8 cellular contexts compared by ENCODE assay signal in the genomic region with DNA sequence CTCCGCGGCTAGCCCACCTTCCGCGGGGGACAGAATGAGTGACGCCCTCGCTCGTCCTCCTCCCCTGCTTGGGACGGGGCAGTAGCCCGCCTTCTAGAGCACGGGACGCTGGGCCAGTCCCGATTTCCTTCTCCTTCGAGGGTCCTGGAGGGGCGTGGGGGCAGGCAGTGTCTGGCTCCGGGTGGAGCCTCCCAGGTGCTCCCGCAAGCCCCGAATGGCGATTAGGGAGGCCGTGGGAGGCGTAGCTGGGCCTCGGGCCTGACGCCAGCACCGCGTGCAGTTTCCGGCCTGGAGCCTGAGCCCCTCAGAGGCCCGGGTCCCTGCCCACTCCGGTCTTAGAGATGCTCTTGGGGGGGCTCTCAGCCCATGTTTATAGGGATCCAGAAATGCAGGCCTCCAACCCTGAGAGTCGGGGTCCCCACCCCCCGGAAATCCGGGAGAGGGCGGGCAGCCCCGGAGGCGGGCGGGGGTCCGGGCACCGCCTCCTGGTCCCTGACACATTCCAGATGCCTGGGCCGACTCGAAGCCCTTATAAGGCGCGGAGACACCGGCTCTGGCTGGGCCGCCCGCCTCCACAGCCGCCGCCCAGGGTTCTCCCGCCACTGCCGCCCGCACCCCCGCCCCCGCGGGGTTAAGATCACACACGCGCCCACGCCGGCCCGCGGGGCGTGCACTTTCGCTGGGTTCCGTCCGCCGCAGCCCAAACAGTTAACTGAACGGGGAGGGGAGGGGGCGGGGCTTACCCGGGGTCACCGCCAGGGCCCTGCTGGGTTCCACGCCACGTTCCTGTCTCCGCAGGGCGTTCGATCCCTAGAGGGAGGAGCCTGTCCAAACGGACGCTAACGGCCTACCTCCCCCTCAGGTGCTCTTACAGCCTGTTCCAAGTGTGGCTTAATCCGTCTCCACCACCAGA. TPM values are rescaled to one million over a fixed set of nuclear protein-coding genes. Genes with fewer than 3 reads are reported as not detected.
DNase-seq lines count a peak whose midpoint lies in the region; ATAC-seq and TF ChIP-seq lines count a peak whose summit lies in the region.

No MANE protein-coding gene starts in this region.

- H3K27ac Mint-ChIP-seq in neural progenitor cell = peak overlapping the region; percentile 97

- intact Hi-C loops in stomach (cut with DNase I; ENCODE audit: low total_unique reads) = no loop called here

- H3K27ac ChIP-seq in neural progenitor cell (peak overlapping the region; percentile 73), stomach (peak overlapping the region; percentile 94 to 99 (median 94))

- no peak overlapping the region for H2AFZ ChIP-seq in neural progenitor cell (replicated peaks)

- peak overlapping the region; percentile 52 for H3K9ac ChIP-seq in neural progenitor cell

- peaks cover 33% of the 10 kb centered on the region for H4K20me1 ChIP-seq in neural progenitor cell (ENCODE audit: low read depth)

- peaks cover 32% of the 10 kb centered on the region for H3K79me2 ChIP-seq in neural progenitor cell (ENCODE audit: low read depth)

- peaks cover 32% of the 10 kb centered on the region for H3F3A ChIP-seq in neural progenitor cell (ENCODE audit: low read depth)

- H3K9me3 ChIP-seq in neural progenitor cell (ENCODE audit: low read depth) (no peaks in the 10 kb centered on the region), stomach (no peaks in the 10 kb centered on the region)

- TF ChIP-seq POLR2A in GM15510 (IDR thresholded peaks at IDR 0.05; ENCODE audit: borderline replicate concordance, extremely low read depth, insufficient read length) = peak; percentile 39
- peak in 1 of 4 donors; percentile 28 for TF ChIP-seq POLR2A in stomach (IDR thresholded peaks at IDR 0.05)

- H3K4me2 ChIP-seq in neural progenitor cell = peak overlapping the region; percentile 94

- ATAC-seq in HG03196 (IDR thresholded peaks at IDR 0.05; ENCODE audit: unreplicated experiment) (peak; percentile 32), GM21723 (IDR thresholded peaks at IDR 0.05; ENCODE audit: unreplicated experiment) (no peak)

- peak overlapping the region; percentile 97 for H3K4me3 Mint-ChIP-seq in neural progenitor cell

- peaks cover 38% of the 10 kb centered on the region for H3K4me1 Mint-ChIP-seq in neural progenitor cell

- TF ChIP-seq CTCF in fibroblast of villous mesenchyme (IDR thresholded peaks at IDR 0.05; ENCODE audit: insufficient read depth, low read depth, low read length) (peak; percentile 34), neural progenitor cell (IDR thresholded peaks at IDR 0.05) (peak; percentile 34), stomach (IDR thresholded peaks at IDR 0.05) (peak in 5 of 7 experiments; percentile 22 to 56 (median 45))

- WGBS in stomach, 5 donors = 0 to 1% (median 1%) methylated on average over 9 to 73 of the region's 75 CpGs

- peak; percentile 54 for TF ChIP-seq EP300 in stomach (IDR thresholded peaks at IDR 0.05)

- DNase-seq in SIG-M5 (lab: John Stamatoyannopoulos, UW) (peak; percentile 44), activated gamma-delta T cell treated with Interleukin-2 at 50 U/mL for 16 hours (peak; percentile 86), fibroblast of villous mesenchyme (ENCODE audit: low read depth) (peak; percentile 96), neural progenitor cell (ENCODE audit: low spot score) (peak; percentile 92), stomach (peak; percentile 90)

- no peaks in the 10 kb centered on the region for H3K9me3 Mint-ChIP-seq in neural progenitor cell

- H3K27me3 Mint-ChIP-seq in neural progenitor cell (ENCODE audit: insufficient read depth, low read depth) = peaks cover 19% of the 10 kb centered on the region

- H3K36me3 ChIP-seq in neural progenitor cell = no peaks in the 10 kb centered on the region
- peaks cover 8 to 34% (median 25%) of the 10 kb centered on the region in 4 donors for H3K36me3 ChIP-seq in stomach

- H3K36me3 Mint-ChIP-seq in neural progenitor cell = peaks cover 12% of the 10 kb centered on the region

- H3K4me1 ChIP-seq in neural progenitor cell (peaks cover 12% of the 10 kb centered on the region), stomach (peaks cover 38 to 81% (median 70%) of the 10 kb centered on the region in 4 donors)

- peak overlapping the region; percentile 92 for H3K4me3 ChIP-seq in fibroblast of villous mesenchyme (ENCODE audit: low read depth, low read length)
- H3K4me3 ChIP-seq in neural progenitor cell = peak overlapping the region; percentile 72
- H3K4me3 ChIP-seq in stomach = peak overlapping the region; percentile 68 to 95 (median 74)

- no peaks in the 10 kb centered on the region for H3K27me3 ChIP-seq in neural progenitor cell
- H3K27me3 ChIP-seq in stomach = no peaks in the 10 kb centered on the region

RNA-seq across cellular contexts. Expression of gene MYADM, which starts 1.5 kb away (rescaled TPM):
- 31.1 and 34.8 TPM in 2 replicates for total RNA-seq in fibroblast of villous mesenchyme
- total RNA-seq in neural progenitor cell (ENCODE audit: low replicate concordance) = 11.5 and 25.6 TPM in 2 replicates
- 100 to 1,000 TPM in 2 of 5 donors, 10 to 100 TPM in 3; 20.7 to 195 (median 72.8) TPM for total RNA-seq in stomach
- polyA plus RNA-seq in stomach = 10 to 100 TPM; 24.0 to 28.9 (median 24.5) TPM

RNA-seq across cellular contexts. Expression of gene PRKCG, which starts 12.8 kb away (rescaled TPM):
- total RNA-seq in fibroblast of villous mesenchyme = under 0.01 and 0.43 TPM in 2 replicates
- 0.51 and 3.3 TPM in 2 replicates for total RNA-seq in neural progenitor cell (ENCODE audit: low replicate concordance)
- not detected for total RNA-seq in stomach
- polyA plus RNA-seq in stomach = under 1 TPM in 2 of 3 donors, not detected in 1; 0.25 to 0.30 TPM

RNA-seq across cellular contexts. Expression of gene CACNG7, which starts 39.9 kb away (rescaled TPM):
- total RNA-seq in fibroblast of villous mesenchyme (0.32 and 0.43 TPM in 2 replicates), neural progenitor cell (ENCODE audit: low replicate concordance) (6.7 and 27.3 TPM in 2 replicates), stomach (not detected)
- under 1 TPM in 1 of 3 donors, not detected in 2; 0.05 TPM for polyA plus RNA-seq in stomach

RNA-seq across cellular contexts. Expression of gene NLRP12, which starts 45.0 kb away (rescaled TPM):
- not detected in 2 replicates for total RNA-seq in fibroblast of villous mesenchyme
- 0.19 TPM in 1 of 2 replicates, not detected in the other for total RNA-seq in neural progenitor cell (ENCODE audit: low replicate concordance)
- total RNA-seq in stomach = under 1 TPM in 1 of 5 donors, not detected in 4; 0.18 TPM
- polyA plus RNA-seq in stomach = under 1 TPM in 2 of 3 donors, not detected in 1; 0.05 to 0.06 TPM

Comparison
In these comparisons a context has a peak if more than half of its experiments do, and no peak if none do; other contexts are left out.
1. DNase-seq: peak in every context shown above with its lines; median percentile 96 in fibroblast of villous mesenchyme; 92 in neural progenitor cell; 90 in stomach; 86 in activated gamma-delta T cell treated with Interleukin-2 at 50 U/mL for 16 hours; 44 in SIG-M5.